In genomic region chr17:77310336-77310735, GRCh38 we compare ENCODE assay signal across 1 cellular context.
TF ChIP-seq lines count a peak whose summit lies in the region.

No MANE protein-coding gene starts in this region.

TF ChIP-seq in K562, 482 proteins besides CTCF, POLR2A, EP300 and RAD21 (continued from another document):
- no peak for TF ChIP-seq SFPQ (IDR thresholded peaks at IDR 0.05; ENCODE audit: low read depth, low read length)
- TF ChIP-seq CEBPG (CRISPR knock-in tag; IDR thresholded peaks at IDR 0.05): no peak
- TF ChIP-seq CEBPG (tag; conservative IDR thresholded peaks at IDR 0.05 in 1 of 2, IDR thresholded peaks at IDR 0.05 in 1 of 2): no peak
- no peak for TF ChIP-seq SMAD4 (CRISPR knock-in tag; conservative IDR thresholded peaks at IDR 0.05)
